8 cellular contexts compared by ENCODE assay signal in the genomic region with DNA sequence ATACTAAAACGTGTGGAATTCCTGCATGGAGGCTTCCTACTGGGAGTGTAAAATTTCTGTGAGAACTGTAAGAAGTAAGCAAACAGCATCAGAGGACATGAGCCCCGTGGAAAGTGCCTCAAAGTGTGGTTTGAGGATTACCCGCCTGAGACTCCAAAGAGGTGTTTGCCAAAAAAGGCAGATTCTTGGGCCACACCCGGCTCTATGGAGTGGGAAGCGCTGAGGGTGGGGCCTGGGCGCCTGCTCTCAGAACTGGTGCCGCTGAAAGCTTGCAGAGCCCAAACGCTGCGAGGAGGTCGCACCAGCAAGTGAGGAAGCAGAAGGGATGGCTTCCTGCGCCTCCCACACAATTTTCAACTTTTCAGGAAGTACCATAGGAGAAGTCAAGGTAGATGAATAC. TPM values are rescaled to one million over a fixed set of nuclear protein-coding genes. Genes with fewer than 3 reads are reported as not detected.
DNase-seq lines count a peak whose midpoint lies in the region; ATAC-seq and TF ChIP-seq lines count a peak whose summit lies in the region.

No MANE protein-coding gene starts in this region.

- no peaks in the 10 kb centered on the region for H3K79me2 ChIP-seq in OCI-LY1 (ENCODE audit: insufficient read depth, low read length)

- H3K27me3 ChIP-seq in CD4-positive, alpha-beta T cell (ENCODE audit: control insufficient read depth, insufficient read depth, low read length) = no peaks in the 10 kb centered on the region
- H3K27me3 ChIP-seq in OCI-LY1 (ENCODE audit: insufficient read depth, low read length) = peaks cover 3% of the 10 kb centered on the region; the same call in 1 of the 2 replicates
- H3K27me3 ChIP-seq in naive thymus-derived CD4-positive, alpha-beta T cell (ENCODE audit: control insufficient read depth in 2 of 2, insufficient read depth in 2 of 2, low read length in 2 of 2) = no peaks in the 10 kb centered on the region

- peak in 1 of 10 experiments; percentile 19 for DNase-seq in CD4-positive, alpha-beta T cell
- no peak for DNase-seq in chondrocyte (ENCODE audit: low spot score)
- peak in 4 of 9 donors; percentile 8 to 16 (median 9) for DNase-seq in naive thymus-derived CD4-positive, alpha-beta T cell
- no peak for DNase-seq in kidney tubule cell (ENCODE audit: low spot score)
- no peak for DNase-seq in Ammon's horn (ENCODE audit: low spot score)
- DNase-seq in NOMO-1 treated with dmso at 0.1 percent for 144 hours (lab: John Stamatoyannopoulos, UW; ENCODE audit: unreplicated experiment) = no peak

- peaks cover 36% of the 10 kb centered on the region for H3K4me1 ChIP-seq in OCI-LY1 (ENCODE audit: insufficient read depth, low read length, severe bottlenecking)
- peaks cover 9 to 11% of the 10 kb centered on the region in 2 donors for H3K4me1 ChIP-seq in naive thymus-derived CD4-positive, alpha-beta T cell (ENCODE audit: control insufficient read depth in 2 of 2, insufficient read depth in 2 of 2, low read length in 2 of 2)

- H3K27me3 Mint-ChIP-seq in CD4-positive, alpha-beta T cell = no peaks in the 10 kb centered on the region
- no peaks in the 10 kb centered on the region for H3K27me3 Mint-ChIP-seq in chondrocyte (ENCODE audit: low read depth)
- H3K27me3 Mint-ChIP-seq in naive thymus-derived CD4-positive, alpha-beta T cell = peaks cover 0 to 4% (median 0%) of the 10 kb centered on the region in 5 donors

- peak overlapping the region; percentile 61; the same call in 1 of the 2 replicates for H2AFZ ChIP-seq in OCI-LY1 (ENCODE audit: low read length)

- peak overlapping the region; percentile 48 for H3K4me2 ChIP-seq in OCI-LY1 (ENCODE audit: low read length)

- no peaks in the 10 kb centered on the region for H3K36me3 Mint-ChIP-seq in CD4-positive, alpha-beta T cell (ENCODE audit: low read depth)
- no peaks in the 10 kb centered on the region for H3K36me3 Mint-ChIP-seq in chondrocyte (ENCODE audit: low read depth)
- no peaks in the 10 kb centered on the region for H3K36me3 Mint-ChIP-seq in naive thymus-derived CD4-positive, alpha-beta T cell

- H3K4me1 Mint-ChIP-seq in CD4-positive, alpha-beta T cell (ENCODE audit: low read depth) = peaks cover 43% of the 10 kb centered on the region
- peaks cover 15% of the 10 kb centered on the region for H3K4me1 Mint-ChIP-seq in chondrocyte (ENCODE audit: low read depth)
- peaks cover 24 to 54% (median 45%) of the 10 kb centered on the region in 7 donors for H3K4me1 Mint-ChIP-seq in naive thymus-derived CD4-positive, alpha-beta T cell

- H3K9me3 Mint-ChIP-seq in CD4-positive, alpha-beta T cell = no peaks in the 10 kb centered on the region
- H3K9me3 Mint-ChIP-seq in chondrocyte (ENCODE audit: low read depth) = no peaks in the 10 kb centered on the region
- H3K9me3 Mint-ChIP-seq in naive thymus-derived CD4-positive, alpha-beta T cell = no peaks in the 10 kb centered on the region

- no peaks in the 10 kb centered on the region; the same call in 1 of the 2 replicates for H3K36me3 ChIP-seq in OCI-LY1 (ENCODE audit: insufficient read depth, low read length)
- H3K36me3 ChIP-seq in naive thymus-derived CD4-positive, alpha-beta T cell (ENCODE audit: control insufficient read depth in 2 of 3, insufficient read depth in 3 of 3, low read length in 3 of 3) = no peaks in the 10 kb centered on the region

- peak overlapping the region; percentile 75 for H3K27ac Mint-ChIP-seq in CD4-positive, alpha-beta T cell
- H3K27ac Mint-ChIP-seq in chondrocyte (ENCODE audit: unreplicated experiment) = peak overlapping the region; percentile 93
- H3K27ac Mint-ChIP-seq in naive thymus-derived CD4-positive, alpha-beta T cell = peak overlapping the region; percentile 80 to 95 (median 87)

- H3K4me3 ChIP-seq in OCI-LY1 (ENCODE audit: low read depth, low read length, poor library complexity, severe bottlenecking) = no peak overlapping the region
- peak overlapping the region; percentile 34 for H3K4me3 ChIP-seq in naive thymus-derived CD4-positive, alpha-beta T cell (ENCODE audit: low read length)

- no peaks in the 10 kb centered on the region for H4K20me1 ChIP-seq in OCI-LY1 (ENCODE audit: insufficient read depth, low read length)

- no peak overlapping the region for H3K27ac ChIP-seq in CD4-positive, alpha-beta T cell (ENCODE audit: low read depth, low read length)
- H3K27ac ChIP-seq in OCI-LY1 (ENCODE audit: low read depth, low read length, poor library complexity, severe bottlenecking) = no peak overlapping the region
- H3K27ac ChIP-seq in naive thymus-derived CD4-positive, alpha-beta T cell (ENCODE audit: low read depth, low read length) = peak overlapping the region; percentile 59

- ATAC-seq in CD4-positive, alpha-beta T cell (ENCODE audit: poor library complexity) = peak; percentile 35
- no peak for ATAC-seq in naive thymus-derived CD4-positive, alpha-beta T cell
- no peak for ATAC-seq in activated CD4-positive, CD25-positive, alpha-beta regulatory T cell treated with anti-CD3 and anti-CD28 coated beads, Interleukin-2, amount 50 U/mL, for 24 hours

- peak overlapping the region; percentile 60 for H3K4me3 Mint-ChIP-seq in CD4-positive, alpha-beta T cell
- no peak overlapping the region for H3K4me3 Mint-ChIP-seq in chondrocyte (ENCODE audit: unreplicated experiment)
- H3K4me3 Mint-ChIP-seq in naive thymus-derived CD4-positive, alpha-beta T cell = peak overlapping the region in 9 of 10 donors; percentile 56 to 79 (median 65)

- H3K9me3 ChIP-seq in CD4-positive, alpha-beta T cell (ENCODE audit: control insufficient read depth, low read length) = no peaks in the 10 kb centered on the region
- H3K9me3 ChIP-seq in OCI-LY1 (ENCODE audit: low read length) = no peaks in the 10 kb centered on the region
- no peaks in the 10 kb centered on the region for H3K9me3 ChIP-seq in naive thymus-derived CD4-positive, alpha-beta T cell (ENCODE audit: control insufficient read depth in 2 of 3, low read length in 3 of 3)

- POLR2A ChIA-PET in CD4-positive, alpha-beta T cell (lab: Charles Lee) = interaction anchor here (0.6 to 2.7 kb wide), 6 partner anchors 87 to 192 kb away, joined by 3 to 17 read pairs (median 4); a partner anchor contains a TSS
- POLR2A ChIA-PET in naive thymus-derived CD4-positive, alpha-beta T cell (lab: Charles Lee) = interaction anchor here (1.1 to 2.9 kb wide), 7 partner anchors 88 to 200 kb away, joined by 4 to 15 read pairs (median 5); a partner anchor contains a TSS

- H3F3A ChIP-seq in OCI-LY1 (ENCODE audit: insufficient read depth, low read length) = no peaks in the 10 kb centered on the region

- CTCF ChIA-PET in CD4-positive, alpha-beta T cell (lab: Charles Lee) = interaction anchor here (0.5 to 3.2 kb wide), 19 partner anchors 12 to 219 kb away, joined by 3 to 30 read pairs (median 4); a partner anchor contains a TSS
- CTCF ChIA-PET in naive thymus-derived CD4-positive, alpha-beta T cell (lab: Charles Lee) = interaction anchor here (0.6 to 7.7 kb wide), 14 partner anchors 8 to 344 kb away, joined by 3 to 60 read pairs (median 4); no protein-coding TSS in a partner anchor

- intact Hi-C loops in CD4-positive, alpha-beta T cell (cut with DNase I, micrococcal nuclease) = loop anchor here (5.0 to 10.0 kb wide), 4 partner anchors 115 to 405 kb away; no protein-coding TSS in a partner anchor
- intact Hi-C loops in naive thymus-derived CD4-positive, alpha-beta T cell (cut with micrococcal nuclease) = loop anchor here in 1 of 2 donors (5.0 kb wide), 1 partner anchor 280 kb away; a partner anchor contains a TSS

- no peak for TF ChIP-seq CTCF in CD4-positive, alpha-beta T cell (IDR thresholded peaks at IDR 0.05)
- no peak for TF ChIP-seq CTCF in OCI-LY1 (IDR thresholded peaks at IDR 0.05; ENCODE audit: low read length)
- no peak for TF ChIP-seq CTCF in chondrocyte (IDR thresholded peaks at IDR 0.05)

- no peaks in the 10 kb centered on the region for H3K9me2 ChIP-seq in OCI-LY1 (ENCODE audit: low read depth, low read length)

- H3K9ac ChIP-seq in OCI-LY1 (ENCODE audit: low read length) = peak overlapping the region; percentile 48; the same call in 1 of the 2 replicates

RNA-seq across cellular contexts. Expression of a gene that starts 43.0 kb away (rescaled TPM):
- 1 to 10 TPM in 1 of 2 experiments, under 1 TPM in 1; 0.81 to 1.2 TPM for total RNA-seq in CD4-positive, alpha-beta T cell
- total RNA-seq in chondrocyte = 14.5 to 21.0 TPM (median 19.5 TPM) in 3 replicates
- total RNA-seq in naive thymus-derived CD4-positive, alpha-beta T cell = 10 to 100 TPM in 1 of 5 experiments, 1 to 10 TPM in 3, under 1 TPM in 1; 0.70 to 10.3 (median 3.7) TPM
- 1 to 10 TPM in 1 of 2 donors, under 1 TPM in 1; 0.17 to 1.1 TPM for polyA plus RNA-seq in naive thymus-derived CD4-positive, alpha-beta T cell
